ENCODE assay signal across 35 cellular contexts in the genomic region with DNA sequence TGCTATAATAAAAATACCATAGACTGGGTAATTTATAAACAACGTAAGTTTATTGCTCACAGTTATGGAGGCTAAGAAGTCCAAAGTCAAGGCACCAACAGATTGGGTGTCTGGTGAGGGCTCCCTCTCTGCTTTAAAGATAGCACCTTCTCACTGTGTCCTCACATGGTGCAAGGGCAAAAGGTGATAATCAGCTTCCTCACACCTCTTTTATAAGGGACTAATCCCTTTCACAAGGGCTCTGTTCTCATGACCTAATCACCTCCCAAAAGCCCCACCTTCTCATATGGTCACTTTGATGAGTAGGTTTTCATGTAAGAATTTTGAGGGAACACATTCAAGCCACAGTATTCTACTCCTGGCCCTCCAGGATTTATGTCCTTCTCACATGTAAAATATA.
DNase-seq lines count a peak whose midpoint lies in the region; ATAC-seq, FAIRE-seq and TF ChIP-seq lines count a peak whose summit lies in the region.
"Had no signal": no experiment of that assay in that cellular context is flagged by ENCODE, and none has a peak within 500 bp of the region (broad histone marks: within the 10 kb centered on the region; RNA-seq: fewer than 3 reads in every experiment).

No MANE protein-coding gene starts in this region.

- 100% methylated on average over 1 of the region's 1 CpG; no CpG with 5 or more reads in 1 of the 2 experiments for WGBS in endodermal cell (ENCODE audit: insufficient coverage in 1 of 2, insufficient read length in 1 of 2), 2 experiments
- WGBS in mesendoderm (ENCODE audit: extremely low coverage, insufficient coverage, low lambda C conversion rate) = no CpG with 5 or more reads among the region's 1 CpG
- 27 to 70% (median 32%) methylated on average over 1 of the region's 1 CpG for WGBS in small intestine, 3 donors
- WGBS in aorta, 2 donors = 95 to 100% methylated on average over 1 of the region's 1 CpG

- H3K4me2 ChIP-seq in mesendoderm (ENCODE audit: low read length) = no peak overlapping the region
- H3K4me2 ChIP-seq: A549; BLaER1; BLaER1 treated with 17β-estradiol and CSF1 and Interleukin-3, amounts not matched to agents 10 nM and 100 nM had no signal

- no peak overlapping the region for H2BK15ac ChIP-seq in mesendoderm (replicated peaks; ENCODE audit: low read depth)

- intact Hi-C loops in aorta (cut with DNase I) = no loop called here

- H3K27me3 Mint-ChIP-seq in endodermal cell (ENCODE audit: insufficient read depth) = peaks cover 1% of the 10 kb centered on the region
- H3K27me3 Mint-ChIP-seq: B cell; CD4-positive, alpha-beta memory T cell; CD4-positive, alpha-beta T cell; CD4-positive, CD25-positive, alpha-beta regulatory T cell; CD8-positive, alpha-beta memory T cell had no signal

- H3K4me3 Mint-ChIP-seq in endodermal cell = no peak overlapping the region
- H3K4me3 Mint-ChIP-seq: B cell; CD14-positive monocyte; CD4-positive, alpha-beta memory T cell; CD4-positive, alpha-beta T cell; CD4-positive, CD25-positive, alpha-beta regulatory T cell; CD8-positive, alpha-beta memory T cell; CD8-positive, alpha-beta T cell had no signal

- H3K27me3 ChIP-seq in endodermal cell (ENCODE audit: control insufficient read depth, insufficient read depth, low read length, poor library complexity, severe bottlenecking) (no peaks in the 10 kb centered on the region), mesendoderm (ENCODE audit: insufficient read depth, low read length, poor library complexity) (no peaks in the 10 kb centered on the region), small intestine (ENCODE audit: control insufficient read depth in 2 of 2, insufficient read depth in 2 of 2, low read length in 2 of 2) (no peaks in the 10 kb centered on the region), aorta (ENCODE audit: control insufficient read depth in 1 of 2, insufficient read depth in 2 of 2, low read length in 1 of 2) (no peaks in the 10 kb centered on the region)
- H3K27me3 ChIP-seq: BE2C; BLaER1; BLaER1 treated with 17β-estradiol and CSF1 and Interleukin-3, amounts not matched to agents 10 nM and 100 nM had no signal

- H3K79me1 ChIP-seq in mesendoderm (ENCODE audit: low read length) = no peaks in the 10 kb centered on the region

- H3K27ac ChIP-seq in endodermal cell (ENCODE audit: low read depth, low read length) (no peak overlapping the region), mesendoderm (ENCODE audit: low read depth, low read length) (no peak overlapping the region), small intestine (ENCODE audit: low read depth in 1 of 2, low read length in 1 of 2) (no peak overlapping the region), aorta (ENCODE audit: low read depth in 1 of 2, low read length in 2 of 2) (no peak overlapping the region)
- H3K27ac ChIP-seq: 22Rv1; A549; BLaER1; BLaER1 treated with 17β-estradiol and CSF1 and Interleukin-3, amounts not matched to agents 10 nM and 100 nM; C4-2B had no signal

- H3K9ac ChIP-seq in endodermal cell (ENCODE audit: extremely low read depth, low read length, poor library complexity, severe bottlenecking) (no peak overlapping the region), mesendoderm (ENCODE audit: low read length) (no peak overlapping the region)
- H3K9ac ChIP-seq: BLaER1; BLaER1 treated with 17β-estradiol and CSF1 and Interleukin-3, amounts not matched to agents 10 nM and 100 nM had no signal

- no peaks in the 10 kb centered on the region for H3K79me2 ChIP-seq in mesendoderm (ENCODE audit: control insufficient read depth, insufficient read depth, low read length)

- no peak overlapping the region for H2BK5ac ChIP-seq in mesendoderm (ENCODE audit: low read length)

- no peak overlapping the region for H3K4ac ChIP-seq in mesendoderm (ENCODE audit: low read depth, low read length)

- no peak overlapping the region for H3K27ac Mint-ChIP-seq in endodermal cell
- H3K27ac Mint-ChIP-seq: B cell; CD14-positive monocyte; CD4-positive, alpha-beta memory T cell; CD4-positive, alpha-beta T cell; CD4-positive, CD25-positive, alpha-beta regulatory T cell; CD8-positive, alpha-beta memory T cell; CD8-positive, alpha-beta T cell had no signal

- no peak overlapping the region for H4K5ac ChIP-seq in mesendoderm (ENCODE audit: low read length)

- H3K36me3 ChIP-seq in endodermal cell (ENCODE audit: control insufficient read depth, insufficient read depth, low read length) (no peaks in the 10 kb centered on the region), mesendoderm (ENCODE audit: control insufficient read depth, insufficient read depth, low read length) (no peaks in the 10 kb centered on the region), small intestine (ENCODE audit: control insufficient read depth in 2 of 2, insufficient read depth in 2 of 2, low read length in 2 of 2) (no peaks in the 10 kb centered on the region), aorta (ENCODE audit: control insufficient read depth in 1 of 2, insufficient read depth in 2 of 2, low read length in 1 of 2) (no peaks in the 10 kb centered on the region)
- H3K36me3 ChIP-seq: BE2C; BLaER1; BLaER1 treated with 17β-estradiol and CSF1 and Interleukin-3, amounts not matched to agents 10 nM and 100 nM had no signal

- DNase-seq in endodermal cell (peak; percentile 65), mesendoderm (peak; percentile 82), small intestine (peak; percentile 23), aorta (no peak)
- no peak for DNase-seq in stimulated activated CD4-positive, alpha-beta T cell treated with anti-CD3 and anti-CD28 coated beads, Interleukin-4, amount 100 ng/mL, for 4 hours
- DNase-seq in activated effector memory CD4-positive, alpha-beta T cell treated with Interleukin-2 at 50 U/mL for 16 hours = no peak
- DNase-seq: 8988T; ACHN; AML-193; BE2C; C1 segment of cervical spinal cord; Caco-2; Calu3; CD4-positive, alpha-beta memory T cell; CD4-positive, alpha-beta T cell; CD4-positive, CD25-positive, alpha-beta regulatory T cell; CD8-positive, alpha-beta memory T cell; CD8-positive, alpha-beta T cell; COR-L47; DMS 273 treated with DMSO at 0.1 percent for 48 hours; DMS153; DMS53; DMS79; DMS79 treated with DMSO at 0.1 percent for 48 hours; DND-41; EL had no signal

- no peak for ATAC-seq in aorta (ENCODE audit: low FRiP score)
- ATAC-seq: A549; CD8-positive, alpha-beta T cell had no signal

- no peak overlapping the region for H4K8ac ChIP-seq in mesendoderm (ENCODE audit: low read depth, low read length)

- no peaks in the 10 kb centered on the region for H3K4me1 Mint-ChIP-seq in endodermal cell
- H3K4me1 Mint-ChIP-seq: B cell; CD14-positive monocyte; CD4-positive, alpha-beta memory T cell; CD4-positive, CD25-positive, alpha-beta regulatory T cell; CD8-positive, alpha-beta memory T cell had no signal

- H3K9me3 Mint-ChIP-seq in endodermal cell = peaks cover 3% of the 10 kb centered on the region

- H3K18ac ChIP-seq in mesendoderm (ENCODE audit: low read length) = no peak overlapping the region

- no peak overlapping the region for H2BK120ac ChIP-seq in mesendoderm (ENCODE audit: low read depth, low read length)

- FAIRE-seq in small intestine (lab: Jason Lieb, UNC) = no peak
- FAIRE-seq: A204.1, A549, D721Med had no signal

- H3K4me1 ChIP-seq in endodermal cell (ENCODE audit: control insufficient read depth, insufficient read depth, low read length) (no peaks in the 10 kb centered on the region), mesendoderm (ENCODE audit: control insufficient read depth, low read depth, low read length) (no peaks in the 10 kb centered on the region), small intestine (ENCODE audit: control insufficient read depth in 2 of 2, insufficient read depth in 1 of 2, low read depth in 1 of 2, low read length in 1 of 2) (no peaks in the 10 kb centered on the region), aorta (ENCODE audit: control insufficient read depth in 1 of 2, insufficient read depth in 2 of 2, low read length in 2 of 2) (no peaks in the 10 kb centered on the region)
- H3K4me1 ChIP-seq: A549; BE2C; BLaER1; BLaER1 treated with 17β-estradiol and CSF1 and Interleukin-3, amounts not matched to agents 10 nM and 100 nM; Caco-2 had no signal

- H3K36me3 Mint-ChIP-seq in endodermal cell (ENCODE audit: low read depth) = peaks cover 2% of the 10 kb centered on the region
- H3K36me3 Mint-ChIP-seq: CD14-positive monocyte; CD4-positive, alpha-beta memory T cell; CD4-positive, CD25-positive, alpha-beta regulatory T cell; CD8-positive, alpha-beta memory T cell; CD8-positive, alpha-beta T cell had no signal

- no peak overlapping the region for H2AK5ac ChIP-seq in mesendoderm (ENCODE audit: low read length)

- no peak for TF ChIP-seq CTCF in endodermal cell (conservative IDR thresholded peaks at IDR 0.05)

- H3K4me3 ChIP-seq in endodermal cell (ENCODE audit: low read length) (no peak overlapping the region), mesendoderm (ENCODE audit: low read length) (no peak overlapping the region), small intestine (ENCODE audit: low read depth in 1 of 2, low read length in 2 of 2) (no peak overlapping the region), aorta (ENCODE audit: low read length in 2 of 2) (no peak overlapping the region)
- H3K4me3 ChIP-seq: A549; BLaER1; BLaER1 treated with 17β-estradiol and CSF1 and Interleukin-3, amounts not matched to agents 10 nM and 100 nM had no signal

- no peak overlapping the region for H3K23ac ChIP-seq in mesendoderm (ENCODE audit: low read length)

- no peaks in the 10 kb centered on the region for H3K9me3 ChIP-seq in endodermal cell (ENCODE audit: control insufficient read depth, low read length)
- H3K9me3 ChIP-seq in small intestine (ENCODE audit: control insufficient read depth, low read depth) = no peaks in the 10 kb centered on the region
- no peaks in the 10 kb centered on the region for H3K9me3 ChIP-seq in aorta (ENCODE audit: control insufficient read depth, low read length)
- H3K9me3 ChIP-seq: A549; BE2C; BLaER1; BLaER1 treated with 17β-estradiol and CSF1 and Interleukin-3, amounts not matched to agents 10 nM and 100 nM; Caco-2 had no signal

- H3K56ac ChIP-seq in mesendoderm (ENCODE audit: low read length) = no peak overlapping the region

Comparison
In these comparisons a context has a peak if more than half of its experiments do, and no peak if none do; other contexts are left out.
1. DNase-seq: peak in endodermal cell (single experiment), mesendoderm (single experiment) and small intestine (single experiment); none in stimulated activated CD4-positive, alpha-beta T cell treated with anti-CD3 and anti-CD28 coated beads, Interleukin-4, amount 100 ng/mL, for 4 hours (0 of 2), aorta (0 of 2) and activated effector memory CD4-positive, alpha-beta T cell treated with Interleukin-2 at 50 U/mL for 16 hours (single experiment).